Comparison of ENCODE assay signal across 18 cellular contexts in genomic region chr3:150556792-150557191, GRCh38. TPM values are rescaled to one million over a fixed set of nuclear protein-coding genes. Genes with fewer than 3 reads are reported as not detected.
DNase-seq lines count a peak whose midpoint lies in the region; ATAC-seq, FAIRE-seq and TF ChIP-seq lines count a peak whose summit lies in the region.
"Had no signal": no experiment of that assay in that cellular context is flagged by ENCODE, and none has a peak within 500 bp of the region (broad histone marks: within the 10 kb centered on the region; RNA-seq: fewer than 3 reads in every experiment).

No MANE protein-coding gene starts in this region.

- H3K4me1 ChIP-seq in liver (ENCODE audit: control insufficient read depth in 4 of 4, insufficient read depth in 4 of 4, low read length in 3 of 4) (no peaks in the 10 kb centered on the region), HepG2 (ENCODE audit: insufficient read depth, low read length) (no peaks in the 10 kb centered on the region), endodermal cell (ENCODE audit: control insufficient read depth, insufficient read depth, low read length) (no peaks in the 10 kb centered on the region)
- H3K4me1 ChIP-seq: BLaER1, Caco-2 had no signal

- H4K20me1 ChIP-seq in HepG2 (ENCODE audit: insufficient read depth, low read length) = peaks cover 9% of the 10 kb centered on the region; the same call in 1 of the 2 replicates

- no peak overlapping the region for H2AFZ ChIP-seq in HepG2 (ENCODE audit: low read length)

- ATAC-seq in HepG2 = no peak

- BruUV-seq in HepG2 (replicated peaks; lab: Mats Ljungman, UMichigan) = no TSS peak

- peaks cover 53% of the 10 kb centered on the region for H3K36me3 Mint-ChIP-seq in endodermal cell (ENCODE audit: low read depth)

- no peaks in the 10 kb centered on the region for H3K9me3 Mint-ChIP-seq in endodermal cell
- H3K9me3 Mint-ChIP-seq: CD8-positive, alpha-beta memory T cell; HFFc6 had no signal

- H3K27ac Mint-ChIP-seq in endodermal cell = no peak overlapping the region
- H3K27ac Mint-ChIP-seq: HFFc6 had no signal

- no peak overlapping the region for H3K4me3 ChIP-seq in liver (ENCODE audit: low read depth in 1 of 3, low read length in 3 of 3)
- H3K4me3 ChIP-seq in HepG2 (replicated peaks in 1 of 3; ENCODE audit: insufficient read depth in 1 of 3, low read depth in 2 of 3, low read length in 3 of 3) = no peak overlapping the region
- H3K4me3 ChIP-seq in endodermal cell (ENCODE audit: low read length) = no peak overlapping the region
- H3K4me3 ChIP-seq: BLaER1 had no signal

- CTCF ChIA-PET in HepG2 (lab: Yijun Ruan, JAX; ENCODE audit: low intra/inter-chr PET ratio, low total read pairs) = no interaction called here

- WGBS in liver = 78% methylated on average over 2 of the region's 2 CpGs
- 94% methylated on average over 2 of the region's 2 CpGs for WGBS in HepG2 (ENCODE audit: low lambda C conversion rate)
- WGBS in endodermal cell (ENCODE audit: insufficient coverage in 1 of 2, insufficient read length in 1 of 2), 2 experiments = 100% methylated on average over 1 of the region's 2 CpGs; no CpG with 5 or more reads in 1 of the 2 experiments

- H3K9ac ChIP-seq in liver (ENCODE audit: low read depth in 1 of 2, low read length in 2 of 2) (no peak overlapping the region), HepG2 (ENCODE audit: insufficient read depth, low read depth, low read length) (no peak overlapping the region), endodermal cell (ENCODE audit: extremely low read depth, low read length, poor library complexity, severe bottlenecking) (no peak overlapping the region)
- H3K9ac ChIP-seq: BLaER1 had no signal

- POLR2A ChIA-PET in HepG2 (lab: Yijun Ruan, JAX) = no interaction called here

- no peaks in the 10 kb centered on the region for H3K9me3 ChIP-seq in liver (ENCODE audit: control insufficient read depth in 4 of 4, low read length in 3 of 4)
- H3K9me3 ChIP-seq in HepG2 (ENCODE audit: low read length) = no peaks in the 10 kb centered on the region
- no peaks in the 10 kb centered on the region for H3K9me3 ChIP-seq in endodermal cell (ENCODE audit: control insufficient read depth, low read length)
- H3K9me3 ChIP-seq: BLaER1, Caco-2 had no signal

- no peak for TF ChIP-seq EP300 in HepG2 (IDR thresholded peaks at IDR 0.05; ENCODE audit: low read depth in 2 of 2, low read length in 2 of 2)
- TF ChIP-seq EP300 in HepG2 (CRISPR knock-in tag; IDR thresholded peaks at IDR 0.05; ENCODE audit: borderline replicate concordance) = no peak

- no peak for FAIRE-seq in HepG2 (lab: Jason Lieb, UNC)
- FAIRE-seq: GM12892, GM19239 had no signal

- H3K79me2 ChIP-seq in HepG2 (ENCODE audit: insufficient read depth, low read length) = peaks cover 51% of the 10 kb centered on the region

- no peaks in the 10 kb centered on the region for H3K27me3 Mint-ChIP-seq in endodermal cell (ENCODE audit: insufficient read depth)
- H3K27me3 Mint-ChIP-seq: CD8-positive, alpha-beta memory T cell had no signal

- TF ChIP-seq RAD21 in liver (IDR thresholded peaks at IDR 0.05) (no peak), HepG2 (CRISPR knock-in tag; IDR thresholded peaks at IDR 0.05) (no peak)

- TF ChIP-seq CTCF in liver (IDR thresholded peaks at IDR 0.05; ENCODE audit: low read depth, low read length, missing input control) (no peak), HepG2 (CRISPR knock-in tag; IDR thresholded peaks at IDR 0.05) (no peak), endodermal cell (conservative IDR thresholded peaks at IDR 0.05) (no peak)

- H3K27ac ChIP-seq in liver (ENCODE audit: low read depth in 1 of 2, low read length in 2 of 2) (no peak overlapping the region), HepG2 (ENCODE audit: extremely low read length, insufficient read depth, low read length) (no peak overlapping the region), endodermal cell (ENCODE audit: low read depth, low read length) (no peak overlapping the region)
- H3K27ac ChIP-seq: 22Rv1, BLaER1 had no signal

- DNase-seq in NCI-H146 (lab: John Stamatoyannopoulos, UW) (peak; percentile 12), NCI-H146 treated with DMSO at 0.1 percent for 48 hours (lab: John Stamatoyannopoulos, UW; ENCODE audit: unreplicated experiment) (no peak), HepG2 (ENCODE audit: low spot score) (no peak), lung microvascular endothelial cell (ENCODE audit: low read depth in 2 of 2) (peak; percentile 41 to 50), endodermal cell (no peak)
- DNase-seq in activated CD8-positive, alpha-beta memory T cell treated with anti-CD3 and anti-CD28 coated beads, Interleukin-2, amount 50 U/mL, for 4 hours = no peak
- DNase-seq: AML-193; Caco-2; CD8-positive, alpha-beta memory T cell; DND-41; GDM1; HCEC 1CT; HFFc6 had no signal

- H3K36me3 ChIP-seq in liver (ENCODE audit: control insufficient read depth in 4 of 4, insufficient read depth in 3 of 4, low read depth in 1 of 4, low read length in 3 of 4) (peaks cover 3 to 24% (median 18%) of the 10 kb centered on the region in 4 donors), HepG2 (replicated peaks in 1 of 2; ENCODE audit: control insufficient read depth in 1 of 2, insufficient read depth in 2 of 2, low read length in 2 of 2) (peaks cover 7 to 49% of the 10 kb centered on the region in 2 experiments), endodermal cell (ENCODE audit: control insufficient read depth, insufficient read depth, low read length) (peaks cover 73% of the 10 kb centered on the region)

- no peak overlapping the region for H3K4me3 Mint-ChIP-seq in endodermal cell
- H3K4me3 Mint-ChIP-seq: CD8-positive, alpha-beta memory T cell; HFFc6 had no signal

- H3K27me3 ChIP-seq in liver (ENCODE audit: control insufficient read depth in 4 of 4, insufficient read depth in 4 of 4, low read length in 3 of 4) (no peaks in the 10 kb centered on the region), HepG2 (ENCODE audit: control insufficient read depth in 1 of 2, insufficient read depth in 2 of 2, low read length in 2 of 2) (no peaks in the 10 kb centered on the region), endodermal cell (ENCODE audit: control insufficient read depth, insufficient read depth, low read length, poor library complexity, severe bottlenecking) (no peaks in the 10 kb centered on the region)
- H3K27me3 ChIP-seq: BLaER1 had no signal

- in situ Hi-C loops in HepG2 (cut with HindIII; ENCODE audit: extremely low pct_ligation_motif_present, low pct_unique_long_range_greater_than_20kb) = no loop called here

- no peaks in the 10 kb centered on the region for H3K4me1 Mint-ChIP-seq in endodermal cell

- no peak for TF ChIP-seq POLR2A in HepG2 (IDR thresholded peaks at IDR 0.05; ENCODE audit: insufficient read depth in 1 of 2, low read depth in 2 of 2, low read length in 2 of 2)

- intact Hi-C loops in HepG2 (cut with micrococcal nuclease; ENCODE audit: unreplicated experiment) = no loop called here

- no peak overlapping the region for H3K4me2 ChIP-seq in HepG2 (ENCODE audit: low read depth, low read length)
- H3K4me2 ChIP-seq: BLaER1 had no signal

RNA-seq across cellular contexts. Expression of gene EIF2A, which starts 10.2 kb away (rescaled TPM):
- total RNA-seq in liver = 100 to 1,000 TPM in 1 of 2 donors, 10 to 100 TPM in 1; 65.9 to 104 TPM
- polyA plus RNA-seq in liver = 10 to 100 TPM; 23.6 to 28.5 TPM
- total RNA-seq in HepG2 (2016; rRNA removed; fragmentation: Illumina TruSeq; extraction: Trizol) = 124 and 181 TPM in 2 replicates
- total RNA-seq in HepG2 (2016; cell fraction: cytosol; rRNA removed; fragmentation: Illumina TruSeq; extraction: Trizol; ENCODE audit: low read depth) = 107 and 124 TPM in 2 replicates
- total RNA-seq in HepG2 (2016; cell fraction: insoluble cytoplasmic fraction; rRNA removed; fragmentation: Illumina TruSeq; extraction: Trizol) = 129 and 176 TPM in 2 replicates
- total RNA-seq in HepG2 (2016; cell fraction: membrane; rRNA removed; fragmentation: Illumina TruSeq; extraction: Trizol) = 181 and 205 TPM in 2 replicates
- 96.9 and 98.8 TPM in 2 replicates for total RNA-seq in HepG2 (2016; cell fraction: nucleus; rRNA removed; fragmentation: Illumina TruSeq; extraction: Trizol)
- 90.5 and 139 TPM in 2 replicates for polyA plus RNA-seq in HepG2 (2011; rRNA removed)
- 126 and 136 TPM in 2 replicates for polyA plus RNA-seq in HepG2 (2011; cell fraction: cytosol; rRNA removed)
- 75.2 and 76.2 TPM in 2 replicates for polyA plus RNA-seq in HepG2 (2011; cell fraction: nucleus; rRNA removed)
- polyA plus RNA-seq in HepG2 (2012) = 133 and 143 TPM in 2 replicates
- 83.6 and 86.7 TPM in 2 replicates for polyA plus RNA-seq in HepG2 (2016; cell fraction: cytosol; fragmentation: Illumina TruSeq; extraction: Trizol; ENCODE audit: low read depth)
- polyA plus RNA-seq in HepG2 (2016; cell fraction: insoluble cytoplasmic fraction; fragmentation: Illumina TruSeq; extraction: Trizol; ENCODE audit: low read depth) = 148 and 159 TPM in 2 replicates
- 122 and 150 TPM in 2 replicates for polyA plus RNA-seq in HepG2 (2016; cell fraction: membrane; fragmentation: Illumina TruSeq; extraction: Trizol; ENCODE audit: low read depth)
- polyA plus RNA-seq in HepG2 (2016; cell fraction: nucleus; fragmentation: Illumina TruSeq; extraction: Trizol; ENCODE audit: insufficient read depth, low read depth) = 123 and 128 TPM in 2 replicates
- polyA minus RNA-seq in HepG2 (2011; rRNA and poly(A)+ RNA removed; ENCODE audit: low replicate concordance) = 53.6 and 75.5 TPM in 2 replicates
- 112 and 145 TPM in 2 replicates for polyA minus RNA-seq in HepG2 (2011; cell fraction: cytosol; rRNA and poly(A)+ RNA removed)
- polyA minus RNA-seq in HepG2 (2011; cell fraction: nucleus; rRNA and poly(A)+ RNA removed) = 134 and 155 TPM in 2 replicates
- total RNA-seq in lung microvascular endothelial cell = 117 and 221 TPM in 2 replicates
- total RNA-seq in endodermal cell = 10 to 100 TPM; 63.5 to 63.7 TPM
- 98.8 TPM for polyA plus RNA-seq in endodermal cell (2013, experiment 1 of 2)
- 89.7 TPM for polyA plus RNA-seq in endodermal cell (2013, experiment 2 of 2)

RNA-seq across cellular contexts. Expression of gene SERP1, which starts 10.5 kb away (rescaled TPM):
- total RNA-seq in liver = 100 to 1,000 TPM; 116 to 254 TPM
- 100 to 1,000 TPM; 116 to 247 TPM for polyA plus RNA-seq in liver
- total RNA-seq in HepG2 (2016; rRNA removed; fragmentation: Illumina TruSeq; extraction: Trizol) = 95.0 and 108 TPM in 2 replicates
- 22.2 and 26.3 TPM in 2 replicates for total RNA-seq in HepG2 (2016; cell fraction: cytosol; rRNA removed; fragmentation: Illumina TruSeq; extraction: Trizol; ENCODE audit: low read depth)
- total RNA-seq in HepG2 (2016; cell fraction: insoluble cytoplasmic fraction; rRNA removed; fragmentation: Illumina TruSeq; extraction: Trizol) = 93.6 and 108 TPM in 2 replicates
- 57.6 and 60.7 TPM in 2 replicates for total RNA-seq in HepG2 (2016; cell fraction: membrane; rRNA removed; fragmentation: Illumina TruSeq; extraction: Trizol)
- total RNA-seq in HepG2 (2016; cell fraction: nucleus; rRNA removed; fragmentation: Illumina TruSeq; extraction: Trizol) = 58.9 and 66.1 TPM in 2 replicates
- 51.5 and 61.2 TPM in 2 replicates for polyA plus RNA-seq in HepG2 (2011; rRNA removed)
- 46.7 and 75.3 TPM in 2 replicates for polyA plus RNA-seq in HepG2 (2011; cell fraction: cytosol; rRNA removed)
- polyA plus RNA-seq in HepG2 (2011; cell fraction: nucleus; rRNA removed) = 65.0 and 72.2 TPM in 2 replicates
- polyA plus RNA-seq in HepG2 (2012) = 73.8 and 75.7 TPM in 2 replicates
- 27.5 and 29.5 TPM in 2 replicates for polyA plus RNA-seq in HepG2 (2016; cell fraction: cytosol; fragmentation: Illumina TruSeq; extraction: Trizol; ENCODE audit: low read depth)
- polyA plus RNA-seq in HepG2 (2016; cell fraction: insoluble cytoplasmic fraction; fragmentation: Illumina TruSeq; extraction: Trizol; ENCODE audit: low read depth) = 132 and 136 TPM in 2 replicates
- 45.6 and 47.4 TPM in 2 replicates for polyA plus RNA-seq in HepG2 (2016; cell fraction: membrane; fragmentation: Illumina TruSeq; extraction: Trizol; ENCODE audit: low read depth)
- polyA plus RNA-seq in HepG2 (2016; cell fraction: nucleus; fragmentation: Illumina TruSeq; extraction: Trizol; ENCODE audit: insufficient read depth, low read depth) = 69.2 and 72.9 TPM in 2 replicates
- polyA minus RNA-seq in HepG2 (2011; rRNA and poly(A)+ RNA removed; ENCODE audit: low replicate concordance) = 42.6 and 90.0 TPM in 2 replicates
- polyA minus RNA-seq in HepG2 (2011; cell fraction: cytosol; rRNA and poly(A)+ RNA removed) = 66.9 and 87.4 TPM in 2 replicates
- polyA minus RNA-seq in HepG2 (2011; cell fraction: nucleus; rRNA and poly(A)+ RNA removed) = 99.8 and 106 TPM in 2 replicates
- total RNA-seq in lung microvascular endothelial cell = 82.4 and 134 TPM in 2 replicates
- 10 to 100 TPM; 78.4 to 81.8 TPM for total RNA-seq in endodermal cell
- polyA plus RNA-seq in endodermal cell (2013, experiment 1 of 2) = 87.7 TPM
- 78.9 TPM for polyA plus RNA-seq in endodermal cell (2013, experiment 2 of 2)

RNA-seq across cellular contexts. Expression of gene SELENOT, which starts 46.3 kb away (rescaled TPM):
- total RNA-seq in liver (100 to 1,000 TPM in 1 of 2 donors, 10 to 100 TPM in 1; 52.7 to 107 TPM), HepG2 (2016; rRNA removed; fragmentation: Illumina TruSeq; extraction: Trizol) (106 and 122 TPM in 2 replicates), lung microvascular endothelial cell (44.9 and 88.7 TPM in 2 replicates), endodermal cell (10 to 100 TPM; 70.8 to 75.9 TPM)
- polyA plus RNA-seq in liver (10 to 100 TPM; 59.2 to 80.8 TPM), HepG2 (2011; rRNA removed) (234 and 273 TPM in 2 replicates)
- 22.6 and 24.8 TPM in 2 replicates for total RNA-seq in HepG2 (2016; cell fraction: cytosol; rRNA removed; fragmentation: Illumina TruSeq; extraction: Trizol; ENCODE audit: low read depth)
- 109 and 124 TPM in 2 replicates for total RNA-seq in HepG2 (2016; cell fraction: insoluble cytoplasmic fraction; rRNA removed; fragmentation: Illumina TruSeq; extraction: Trizol)
- 57.8 and 63.8 TPM in 2 replicates for total RNA-seq in HepG2 (2016; cell fraction: membrane; rRNA removed; fragmentation: Illumina TruSeq; extraction: Trizol)
- total RNA-seq in HepG2 (2016; cell fraction: nucleus; rRNA removed; fragmentation: Illumina TruSeq; extraction: Trizol) = 67.7 and 88.4 TPM in 2 replicates
- polyA plus RNA-seq in HepG2 (2011; cell fraction: cytosol; rRNA removed) = 115 and 155 TPM in 2 replicates
- 44.2 and 52.8 TPM in 2 replicates for polyA plus RNA-seq in HepG2 (2011; cell fraction: nucleus; rRNA removed)
- polyA plus RNA-seq in HepG2 (2012) = 41.0 and 52.5 TPM in 2 replicates
- polyA plus RNA-seq in HepG2 (2016; cell fraction: cytosol; fragmentation: Illumina TruSeq; extraction: Trizol; ENCODE audit: low read depth) = 10.6 and 12.5 TPM in 2 replicates
- 86.8 and 91.6 TPM in 2 replicates for polyA plus RNA-seq in HepG2 (2016; cell fraction: insoluble cytoplasmic fraction; fragmentation: Illumina TruSeq; extraction: Trizol; ENCODE audit: low read depth)
- polyA plus RNA-seq in HepG2 (2016; cell fraction: membrane; fragmentation: Illumina TruSeq; extraction: Trizol; ENCODE audit: low read depth) = 39.2 and 39.5 TPM in 2 replicates
- polyA plus RNA-seq in HepG2 (2016; cell fraction: nucleus; fragmentation: Illumina TruSeq; extraction: Trizol; ENCODE audit: insufficient read depth, low read depth) = 107 and 110 TPM in 2 replicates
- 144 and 312 TPM in 2 replicates for polyA minus RNA-seq in HepG2 (2011; rRNA and poly(A)+ RNA removed; ENCODE audit: low replicate concordance)
- 62.6 and 74.9 TPM in 2 replicates for polyA minus RNA-seq in HepG2 (2011; cell fraction: cytosol; rRNA and poly(A)+ RNA removed)
- 42.1 and 48.0 TPM in 2 replicates for polyA minus RNA-seq in HepG2 (2011; cell fraction: nucleus; rRNA and poly(A)+ RNA removed)
- polyA plus RNA-seq in endodermal cell (2013, experiment 1 of 2) = 101 TPM
- polyA plus RNA-seq in endodermal cell (2013, experiment 2 of 2) = 96.7 TPM

Comparison
In these comparisons a context has a peak if more than half of its experiments do, and no peak if none do; other contexts are left out.
1. DNase-seq: peak in NCI-H146 (single experiment) and lung microvascular endothelial cell (2 of 2); none in NCI-H146 treated with DMSO at 0.1 percent for 48 hours (single experiment), HepG2 (single experiment), activated CD8-positive, alpha-beta memory T cell treated with anti-CD3 and anti-CD28 coated beads, Interleukin-2, amount 50 U/mL, for 4 hours (single experiment) and endodermal cell (single experiment).